In genomic region chr6:52990342-52990741, GRCh38 we compare ENCODE assay signal across 15 cellular contexts. TPM values are rescaled to one million over a fixed set of nuclear protein-coding genes. Genes with fewer than 3 reads are reported as not detected.
DNase-seq lines count a peak whose midpoint lies in the region; ATAC-seq and TF ChIP-seq lines count a peak whose summit lies in the region.
"Had no signal": no experiment of that assay in that cellular context is flagged by ENCODE, and none has a peak within 500 bp of the region (broad histone marks: within the 10 kb centered on the region; RNA-seq: fewer than 3 reads in every experiment).

No MANE protein-coding gene starts in this region.

- H3K27ac ChIP-seq in vagina, result no peak overlapping the region

- no peak overlapping the region for H3K27ac Mint-ChIP-seq in endothelial cell (ENCODE audit: unreplicated experiment)
- H3K27ac Mint-ChIP-seq: activated B cell treated with CpG ODN at 0.5 μM for 24 hours had no signal

- peaks cover 0 to 8% of the 10 kb centered on the region in 2 donors for H3K36me3 ChIP-seq in vagina

- H3K27me3 ChIP-seq in vagina, result no peaks in the 10 kb centered on the region

- TF ChIP-seq CTCF in fibroblast of the aortic adventitia (IDR thresholded peaks at IDR 0.05; ENCODE audit: insufficient read depth, low read length), result no peak
- no peak for TF ChIP-seq CTCF in vagina (IDR thresholded peaks at IDR 0.05)
- no peak for TF ChIP-seq CTCF in endothelial cell (IDR thresholded peaks at IDR 0.05; ENCODE audit: unreplicated experiment)

- peaks cover 12% of the 10 kb centered on the region for H3K4me1 Mint-ChIP-seq in endothelial cell (ENCODE audit: unreplicated experiment)

- DNase-seq in stimulated activated naive CD4-positive, alpha-beta T cell treated with Interleukin-2 at 50 U/mL for 16 hours (lab: John Stamatoyannopoulos, UW), result peak; percentile 3
- no peak for DNase-seq in stimulated activated naive CD4-positive, alpha-beta T cell (lab: John Stamatoyannopoulos, UW)
- DNase-seq in SW480 (ENCODE audit: low spot score), result peak; percentile 19
- DNase-seq in fibroblast of the aortic adventitia (ENCODE audit: low read depth), result peak; percentile 13
- DNase-seq in vagina (ENCODE audit: extremely low spot score in 2 of 2), result no peak
- no peak for DNase-seq in endothelial cell (ENCODE audit: low spot score)
- DNase-seq in inferior parietal cortex (ENCODE audit: extremely low spot score), result no peak
- DNase-seq: activated B cell treated with CpG ODN at 0.5 μM for 24 hours; amniotic stem cell; CD4-positive, alpha-beta T cell; glutamatergic neuron; NCI-H1417; NCI-H524; SHP77 treated with DMSO at 0.1 percent for 48 hours had no signal

- H3K4me3 Mint-ChIP-seq in endothelial cell (ENCODE audit: unreplicated experiment), result no peak overlapping the region
- H3K4me3 Mint-ChIP-seq: activated B cell treated with CpG ODN at 0.5 μM for 24 hours; CD4-positive, alpha-beta T cell had no signal

- peaks cover 5% of the 10 kb centered on the region for H3K36me3 Mint-ChIP-seq in endothelial cell (ENCODE audit: low read depth, unreplicated experiment)

- peaks cover 23% of the 10 kb centered on the region for H3K4me1 ChIP-seq in vagina

- H3K9me3 ChIP-seq in vagina, result no peaks in the 10 kb centered on the region

- intact Hi-C loops in vagina (cut with DNase I), result no loop called here

- no peak for TF ChIP-seq POLR2A in vagina (IDR thresholded peaks at IDR 0.05)

- no peak overlapping the region for H3K4me3 ChIP-seq in fibroblast of the aortic adventitia (ENCODE audit: low read depth, low read length)
- no peak overlapping the region for H3K4me3 ChIP-seq in vagina

- peaks cover 10% of the 10 kb centered on the region for H3K27me3 Mint-ChIP-seq in endothelial cell (ENCODE audit: unreplicated experiment)

- ATAC-seq in HG03025 (IDR thresholded peaks at IDR 0.05; ENCODE audit: low FRiP score, unreplicated experiment), result no peak

- H3K9me3 Mint-ChIP-seq in endothelial cell (ENCODE audit: unreplicated experiment), result no peaks in the 10 kb centered on the region
- H3K9me3 Mint-ChIP-seq: activated B cell treated with CpG ODN at 0.5 μM for 24 hours; CD4-positive, alpha-beta T cell had no signal

RNA-seq across cellular contexts. Expression of gene GSTA4, which starts 4.7 kb away (rescaled TPM):
- total RNA-seq in fibroblast of the aortic adventitia (ENCODE audit: low replicate concordance) (46.3 and 89.6 TPM in 2 replicates), vagina (57.7 TPM), endothelial cell (ENCODE audit: unreplicated experiment) (16.2 TPM)

Comparison
In these comparisons a context has a peak if more than half of its experiments do, and no peak if none do; other contexts are left out.
1. DNase-seq: peak in stimulated activated naive CD4-positive, alpha-beta T cell treated with Interleukin-2 at 50 U/mL for 16 hours (single experiment), SW480 (single experiment) and fibroblast of the aortic adventitia (single experiment); none in stimulated activated naive CD4-positive, alpha-beta T cell (0 of 6), vagina (0 of 2), endothelial cell (single experiment) and inferior parietal cortex (single experiment).